ENCODE assay signal across 22 cellular contexts in the genomic region with DNA sequence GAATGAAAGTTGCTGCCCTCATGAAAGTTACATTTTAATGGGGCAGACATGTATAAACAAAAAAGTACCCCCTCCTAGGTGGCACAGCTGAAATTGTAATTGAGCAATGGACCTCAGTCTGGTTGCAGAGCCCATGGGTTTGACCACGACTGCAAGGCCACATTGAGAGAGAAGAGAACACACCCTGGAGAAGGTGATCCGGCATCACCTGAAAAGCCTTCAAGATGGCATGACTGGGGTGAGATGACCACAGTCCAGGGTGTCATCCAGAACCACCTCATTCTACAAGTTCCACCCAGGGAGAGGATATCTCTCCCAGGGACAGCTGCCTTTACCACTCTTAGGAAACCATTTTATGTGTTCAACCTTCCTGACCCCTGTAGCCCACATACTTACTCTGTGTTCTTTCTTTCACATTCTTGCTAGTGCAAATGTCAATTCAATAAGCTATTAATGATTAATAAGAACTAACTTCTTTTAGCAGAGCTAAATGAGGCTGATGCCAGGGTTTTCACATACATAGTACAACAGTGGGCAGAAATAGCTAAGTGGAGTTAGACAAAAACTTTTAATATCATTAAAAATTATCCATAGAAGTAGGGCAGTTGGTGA. TPM values are rescaled to one million over a fixed set of nuclear protein-coding genes. Genes with fewer than 3 reads are reported as not detected.
DNase-seq lines count a peak whose midpoint lies in the region; ATAC-seq and TF ChIP-seq lines count a peak whose summit lies in the region.
"Had no signal": no experiment of that assay in that cellular context is flagged by ENCODE, and none has a peak within 500 bp of the region (broad histone marks: within the 10 kb centered on the region; RNA-seq: fewer than 3 reads in every experiment).

No MANE protein-coding gene starts in this region.

- H3K27ac ChIP-seq in ovary: no peak overlapping the region
- H3K27ac ChIP-seq: KMS-11, SJSA1, WERI-Rb-1 had no signal

- peak overlapping the region; percentile 67 for H3K27ac Mint-ChIP-seq in progenitor cell of endocrine pancreas
- H3K27ac Mint-ChIP-seq: CD4-positive, alpha-beta T cell; dendritic cell treated with granulocyte-macrophage colony-stimulating factor and Interleukin-4, amounts not matched to agents 40 ng/mL and 50 ng/mL, for 4 days; memory B cell; naive B cell had no signal

- no peaks in the 10 kb centered on the region for H3K27me3 ChIP-seq in kidney epithelial cell (ENCODE audit: control insufficient read depth, insufficient read depth, low read length)
- H3K27me3 ChIP-seq in ovary: no peaks in the 10 kb centered on the region
- H3K27me3 ChIP-seq: SJSA1 had no signal

- DNase-seq in LHCN-M2 (ENCODE audit: low read depth) (peak; percentile 64), kidney epithelial cell (ENCODE audit: low read depth) (peak; percentile 55), progenitor cell of endocrine pancreas (ENCODE audit: low spot score, unreplicated experiment) (no peak), ovary (no peak)
- DNase-seq in activated CD4-positive, alpha-beta T cell treated with anti-CD3 and anti-CD28 coated beads, Interleukin-2, amount 50 U/mL, for 4 hours: no peak
- DNase-seq: activated CD4-positive, alpha-beta T cell treated with anti-CD3 and anti-CD28 coated beads, Interleukin-2, amount 50 U/mL, for 1 hour; activated effector memory CD4-positive, alpha-beta T cell treated with anti-CD3 and anti-CD28 coated beads, Interleukin-2, amount 50 U/mL, for 16 hours; CD4-positive, alpha-beta T cell; naive B cell; NCI-H1092; NCI-H2081; T-helper 2 cell; WERI-Rb-1 had no signal

- no peaks in the 10 kb centered on the region for H3K27me3 Mint-ChIP-seq in progenitor cell of endocrine pancreas
- H3K27me3 Mint-ChIP-seq: dendritic cell treated with granulocyte-macrophage colony-stimulating factor and Interleukin-4, amounts not matched to agents 40 ng/mL and 50 ng/mL, for 4 days had no signal

- H3K9me3 Mint-ChIP-seq in progenitor cell of endocrine pancreas (ENCODE audit: low read depth): no peaks in the 10 kb centered on the region
- H3K9me3 Mint-ChIP-seq: CD4-positive, alpha-beta T cell; dendritic cell treated with granulocyte-macrophage colony-stimulating factor and Interleukin-4, amounts not matched to agents 40 ng/mL and 50 ng/mL, for 4 days; memory B cell had no signal

- ATAC-seq in GM18505 (IDR thresholded peaks at IDR 0.05; ENCODE audit: unreplicated experiment): peak; percentile 53
- ATAC-seq in HG03520 (IDR thresholded peaks at IDR 0.05; ENCODE audit: unreplicated experiment): no peak
- ATAC-seq in GM21723 (IDR thresholded peaks at IDR 0.05; ENCODE audit: unreplicated experiment): no peak
- ATAC-seq: Panc1 had no signal

- H3K36me3 Mint-ChIP-seq in progenitor cell of endocrine pancreas (ENCODE audit: insufficient read depth): no peaks in the 10 kb centered on the region
- H3K36me3 Mint-ChIP-seq: naive B cell had no signal

- WGBS in ovary, 3 donors: 91 to 98% (median 93%) methylated on average over 2 of the region's 2 CpGs

- H3K36me3 ChIP-seq in kidney epithelial cell (ENCODE audit: control insufficient read depth, insufficient read depth, low read length): no peaks in the 10 kb centered on the region
- H3K36me3 ChIP-seq in ovary: no peaks in the 10 kb centered on the region
- H3K36me3 ChIP-seq: SJSA1, WERI-Rb-1 had no signal

- TF ChIP-seq CTCF in kidney epithelial cell (IDR thresholded peaks at IDR 0.05; ENCODE audit: insufficient read depth, low read length, poor library complexity, severe bottlenecking) (no peak), progenitor cell of endocrine pancreas (IDR thresholded peaks at IDR 0.05; ENCODE audit: unreplicated experiment) (no peak), ovary (IDR thresholded peaks at IDR 0.05) (no peak)

- TF ChIP-seq POLR2A in GM18505 (IDR thresholded peaks at IDR 0.05; ENCODE audit: borderline replicate concordance, extremely low read depth, insufficient read depth, insufficient read length) (no peak), ovary (IDR thresholded peaks at IDR 0.05) (no peak)

- peaks cover 33% of the 10 kb centered on the region for H3K4me1 Mint-ChIP-seq in progenitor cell of endocrine pancreas (ENCODE audit: low read depth)

- no peak for TF ChIP-seq EP300 in ovary (IDR thresholded peaks at IDR 0.05)

- intact Hi-C loops in ovary (cut with DNase I): no loop called here

- peak overlapping the region; percentile 19 for H3K4me3 Mint-ChIP-seq in progenitor cell of endocrine pancreas (ENCODE audit: low read depth)
- H3K4me3 Mint-ChIP-seq: CD4-positive, alpha-beta T cell; dendritic cell treated with granulocyte-macrophage colony-stimulating factor and Interleukin-4, amounts not matched to agents 40 ng/mL and 50 ng/mL, for 4 days; memory B cell; naive B cell had no signal

- H3K4me3 ChIP-seq in kidney epithelial cell (ENCODE audit: low read depth, low read length) (no peak overlapping the region), ovary (no peak overlapping the region)
- H3K4me3 ChIP-seq: SJSA1 had no signal

- no peaks in the 10 kb centered on the region for H3K9me3 ChIP-seq in ovary
- H3K9me3 ChIP-seq: SJSA1 had no signal

- peaks cover 2% of the 10 kb centered on the region for H3K4me1 ChIP-seq in ovary (ENCODE audit: insufficient read depth)
- H3K4me1 ChIP-seq: SJSA1 had no signal

RNA-seq across cellular contexts. Expression of gene CPM, which starts 43.4 kb away (rescaled TPM):
- 13.3 and 20.5 TPM in 2 replicates for total RNA-seq in LHCN-M2 (2014; rRNA removed)
- polyA plus RNA-seq in LHCN-M2 (2012): 5.8 TPM
- 12.7 and 14.6 TPM in 2 replicates for total RNA-seq in kidney epithelial cell
- total RNA-seq in progenitor cell of endocrine pancreas: 28.0 and 32.1 TPM in 2 replicates
- 10 to 100 TPM; 21.3 to 64.6 (median 37.9) TPM for total RNA-seq in ovary
- 10 to 100 TPM; 23.8 to 62.9 TPM for polyA plus RNA-seq in ovary
- total RNA-seq: endothelial cell of umbilical vein had no signal
- polyA plus RNA-seq: endothelial cell of umbilical vein had no signal

Comparison
In these comparisons a context has a peak if more than half of its experiments do, and no peak if none do; other contexts are left out.
1. DNase-seq: peak in LHCN-M2 (single experiment) and kidney epithelial cell (single experiment); none in progenitor cell of endocrine pancreas (single experiment), ovary (0 of 5) and activated CD4-positive, alpha-beta T cell treated with anti-CD3 and anti-CD28 coated beads, Interleukin-2, amount 50 U/mL, for 4 hours (0 of 2).